In genomic region chrX:39855748-39856129, GRCh38 we compare ENCODE assay signal across 8 cellular contexts.
DNase-seq lines count a peak whose midpoint lies in the region; ATAC-seq, FAIRE-seq and TF ChIP-seq lines count a peak whose summit lies in the region.

No MANE protein-coding gene starts in this region.

- FAIRE-seq in RCC 7860 (lab: Jason Lieb, UNC), result peak; percentile 15

- TF ChIP-seq POLR2A in right lobe of liver (IDR thresholded peaks at IDR 0.05), result no peak

- intact Hi-C loops in right lobe of liver (cut with DNase I), result no loop called here

- DNase-seq in CD1c-positive myeloid dendritic cell (ENCODE audit: extremely low spot score) (peak; percentile 64), RCC 7860 (ENCODE audit: low spot score) (peak; percentile 54), right lobe of liver (no peak), omental fat pad (ENCODE audit: low spot score) (no peak)
- DNase-seq in activated T-helper 1 cell treated with anti-CD3 and anti-CD28 coated beads, Interleukin-2, amount 50 U/mL, for 16 hours (ENCODE audit: low read depth in 1 of 2, low spot score in 1 of 2), result peak; percentile 26 to 70
- DNase-seq in stimulated activated naive CD8-positive, alpha-beta T cell treated with anti-CD3 and anti-CD28 coated beads, Interleukin-15, Interleukin-2, amounts not matched to agents 100 U/mL and 50 U/mL, for 24 hours, result peak; percentile 76

- H3K4me1 ChIP-seq in right lobe of liver, result no peaks in the 10 kb centered on the region

- no peaks in the 10 kb centered on the region for H3K27me3 ChIP-seq in right lobe of liver

- H3K9me3 ChIP-seq in right lobe of liver, result no peaks in the 10 kb centered on the region

- no peak overlapping the region for H3K4me3 ChIP-seq in right lobe of liver

- no peak overlapping the region for H3K27ac ChIP-seq in right lobe of liver

- ATAC-seq in GM19463 (IDR thresholded peaks at IDR 0.05; ENCODE audit: unreplicated experiment) (peak; percentile 35), HG03571 (IDR thresholded peaks at IDR 0.05; ENCODE audit: unreplicated experiment) (peak; percentile 54), right lobe of liver (peak in 3 of 4 donors; percentile 15 to 21 (median 17)), omental fat pad (ENCODE audit: low FRiP score) (no peak)
- ATAC-seq in stimulated activated naive CD8-positive, alpha-beta T cell treated with anti-CD3 and anti-CD28 coated beads, Interleukin-15, Interleukin-2, amounts not matched to agents 100 U/mL and 50 U/mL, for 24 hours, result peak; percentile 47

- H3K36me3 ChIP-seq in right lobe of liver, result no peaks in the 10 kb centered on the region

- 33% methylated on average over 2 of the region's 10 CpGs for WGBS in right lobe of liver (ENCODE audit: insufficient coverage, low coverage, low lambda C conversion rate, missing lambda C conversion rate)

- TF ChIP-seq CTCF in right lobe of liver (IDR thresholded peaks at IDR 0.05) (no peak), omental fat pad (IDR thresholded peaks at IDR 0.05) (no peak)

Comparison
In these comparisons a context has a peak if more than half of its experiments do, and no peak if none do; other contexts are left out.
1. DNase-seq: peak in CD1c-positive myeloid dendritic cell (single experiment), RCC 7860 (single experiment), activated T-helper 1 cell treated with anti-CD3 and anti-CD28 coated beads, Interleukin-2, amount 50 U/mL, for 16 hours (2 of 2) and stimulated activated naive CD8-positive, alpha-beta T cell treated with anti-CD3 and anti-CD28 coated beads, Interleukin-15, Interleukin-2, amounts not matched to agents 100 U/mL and 50 U/mL, for 24 hours (single experiment); none in right lobe of liver (0 of 3) and omental fat pad (single experiment).